9 cellular contexts compared by ENCODE assay signal in the genomic region with DNA sequence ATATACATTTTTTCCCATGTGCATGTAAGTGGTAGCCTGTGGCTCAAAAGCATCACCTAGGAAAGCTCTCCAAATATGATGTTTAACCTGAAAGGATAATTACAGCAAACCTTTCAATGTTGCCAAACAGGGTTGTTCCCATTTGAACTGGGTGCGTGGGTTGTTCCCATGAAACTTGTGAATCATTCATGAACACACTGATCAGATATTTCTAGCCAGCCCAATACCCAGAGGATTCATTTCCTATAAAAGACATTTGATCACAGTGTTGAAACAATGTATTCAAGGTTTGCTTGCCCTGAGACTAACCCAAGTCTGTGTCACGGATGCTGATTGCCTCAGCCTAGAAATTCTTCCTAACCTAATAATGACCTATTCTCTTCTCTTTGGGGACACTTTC. TPM values are rescaled to one million over a fixed set of nuclear protein-coding genes. Genes with fewer than 3 reads are reported as not detected.
DNase-seq lines count a peak whose midpoint lies in the region; ATAC-seq and TF ChIP-seq lines count a peak whose summit lies in the region.
"Had no signal": no experiment of that assay in that cellular context is flagged by ENCODE, and none has a peak within 500 bp of the region (broad histone marks: within the 10 kb centered on the region; RNA-seq: fewer than 3 reads in every experiment).

No MANE protein-coding gene starts in this region.

- H3K4me2 ChIP-seq in skeletal muscle satellite cell (ENCODE audit: low read length): peak overlapping the region; percentile 5

- TF ChIP-seq CTCF in left ventricle myocardium inferior (IDR thresholded peaks at IDR 0.05; ENCODE audit: borderline replicate concordance): no peak

- H3K27ac ChIP-seq in left ventricle myocardium inferior (replicated peaks): no peak overlapping the region

- DNase-seq in Daoy (ENCODE audit: low read depth): peak; percentile 54
- peak; percentile 48 for DNase-seq in M059J (ENCODE audit: low read depth)
- no peak for DNase-seq in left ventricle myocardium inferior
- no peak for DNase-seq in iPS-NIHi7 (ENCODE audit: extremely low spot score)
- DNase-seq: DMS53 had no signal

- intact Hi-C loops in left ventricle myocardium inferior (cut with micrococcal nuclease): no loop called here

- H3K27me3 ChIP-seq in skeletal muscle satellite cell (ENCODE audit: control insufficient read depth, insufficient read depth, low read length) (no peaks in the 10 kb centered on the region), left ventricle myocardium inferior (ENCODE audit: low read depth) (peaks cover 79% of the 10 kb centered on the region)

- no peak overlapping the region for H3K4me3 ChIP-seq in skeletal muscle satellite cell (ENCODE audit: low read length)
- H3K4me3 ChIP-seq in left ventricle myocardium inferior: no peak overlapping the region

- ATAC-seq in esophagus mucosa (peak; percentile 84), GM19395 (IDR thresholded peaks at IDR 0.05; ENCODE audit: unreplicated experiment) (no peak)

- H3K4me1 ChIP-seq in skeletal muscle satellite cell (ENCODE audit: control insufficient read depth, insufficient read depth, low read length) (peaks cover 76% of the 10 kb centered on the region), left ventricle myocardium inferior (no peaks in the 10 kb centered on the region)

- peak overlapping the region; percentile 76 for H3K9ac ChIP-seq in skeletal muscle satellite cell (ENCODE audit: low read depth, low read length)

- H3K36me3 ChIP-seq in skeletal muscle satellite cell (ENCODE audit: insufficient read depth, low read length) (no peaks in the 10 kb centered on the region), left ventricle myocardium inferior (no peaks in the 10 kb centered on the region)

- H3K9me3 ChIP-seq in skeletal muscle satellite cell (replicated peaks; ENCODE audit: low read length) (no peaks in the 10 kb centered on the region), left ventricle myocardium inferior (replicated peaks) (no peaks in the 10 kb centered on the region)

RNA-seq across cellular contexts. Expression of a gene that starts 12.9 kb away (rescaled TPM):
- not detected in 2 replicates for total RNA-seq in Daoy (2014; rRNA removed; shearing (Covaris generic))
- 0.20 TPM in 1 of 2 replicates, not detected in the other for total RNA-seq in M059J (2014; rRNA removed; shearing (Covaris generic))
- total RNA-seq in esophagus mucosa (not detected), left ventricle myocardium inferior (not detected)
- total RNA-seq in skeletal muscle satellite cell (2012; rRNA removed): not detected in 2 replicates
- total RNA-seq: activated CD8-positive, alpha-beta memory T cell treated with anti-CD3 and anti-CD28 coated beads for 36 hours had no signal

RNA-seq across cellular contexts. Expression of a gene that starts 16.4 kb away (rescaled TPM):
- not detected in 2 replicates for total RNA-seq in Daoy (2014; rRNA removed; shearing (Covaris generic))
- not detected in 2 replicates for total RNA-seq in M059J (2014; rRNA removed; shearing (Covaris generic))
- total RNA-seq in esophagus mucosa: 3.1 TPM
- total RNA-seq in skeletal muscle satellite cell (2012; rRNA removed): not detected in 2 replicates
- total RNA-seq in left ventricle myocardium inferior: 0.33 TPM
- total RNA-seq: activated CD8-positive, alpha-beta memory T cell treated with anti-CD3 and anti-CD28 coated beads for 36 hours had no signal

RNA-seq across cellular contexts. Expression of a gene that starts 30.2 kb away (rescaled TPM):
- total RNA-seq in Daoy (2014; rRNA removed; shearing (Covaris generic)): not detected in 2 replicates
- not detected in 2 replicates for total RNA-seq in M059J (2014; rRNA removed; shearing (Covaris generic))
- not detected for total RNA-seq in esophagus mucosa
- total RNA-seq in skeletal muscle satellite cell (2012; rRNA removed): not detected in 2 replicates
- total RNA-seq in left ventricle myocardium inferior: not detected
- total RNA-seq: activated CD8-positive, alpha-beta memory T cell treated with anti-CD3 and anti-CD28 coated beads for 36 hours had no signal

RNA-seq across cellular contexts. Expression of a gene that starts 40.1 kb away (rescaled TPM):
- total RNA-seq in Daoy (2014; rRNA removed; shearing (Covaris generic)): not detected in 2 replicates
- total RNA-seq in M059J (2014; rRNA removed; shearing (Covaris generic)): 0.22 TPM in 1 of 2 replicates, not detected in the other
- not detected for total RNA-seq in esophagus mucosa
- total RNA-seq in skeletal muscle satellite cell (2012; rRNA removed): not detected in 2 replicates
- total RNA-seq in left ventricle myocardium inferior: not detected
- total RNA-seq: activated CD8-positive, alpha-beta memory T cell treated with anti-CD3 and anti-CD28 coated beads for 36 hours had no signal

RNA-seq across cellular contexts. Expression of a gene that starts 45.8 kb away (rescaled TPM):
- not detected in 2 replicates for total RNA-seq in Daoy (2014; rRNA removed; shearing (Covaris generic))
- total RNA-seq in M059J (2014; rRNA removed; shearing (Covaris generic)): not detected in 2 replicates
- total RNA-seq in esophagus mucosa (not detected), left ventricle myocardium inferior (not detected)
- total RNA-seq in skeletal muscle satellite cell (2012; rRNA removed): not detected in 2 replicates
- total RNA-seq: activated CD8-positive, alpha-beta memory T cell treated with anti-CD3 and anti-CD28 coated beads for 36 hours had no signal

Comparison
In these comparisons a context has a peak if more than half of its experiments do, and no peak if none do; other contexts are left out.
1. DNase-seq: peak in Daoy (single experiment) and M059J (single experiment); none in left ventricle myocardium inferior (single experiment) and iPS-NIHi7 (single experiment).